In genomic region chr10:71512213-71512745, GRCh38 we compare ENCODE assay signal across 15 cellular contexts.
DNase-seq lines count a peak whose midpoint lies in the region; ATAC-seq and TF ChIP-seq lines count a peak whose summit lies in the region.
"Had no signal": no experiment of that assay in that cellular context is flagged by ENCODE, and none has a peak within 500 bp of the region (broad histone marks: within the 10 kb centered on the region; RNA-seq: fewer than 3 reads in every experiment).

No MANE protein-coding gene starts in this region.

- WGBS in prostate gland: 60% methylated on average over 14 of the region's 14 CpGs

- peaks cover 0 to 1% (median 0%) of the 10 kb centered on the region in 5 experiments for H3K9me3 Mint-ChIP-seq in brain

- TF ChIP-seq POLR2A in prostate gland (IDR thresholded peaks at IDR 0.05) (no peak), vagina (IDR thresholded peaks at IDR 0.05) (no peak)

- H3K4me1 ChIP-seq in prostate gland (replicated peaks) (peaks cover 21% of the 10 kb centered on the region), vagina (no peaks in the 10 kb centered on the region)

- H3K27ac Mint-ChIP-seq in brain: peak overlapping the region in 3 of 5 experiments; percentile 49 to 84 (median 83)
- H3K27ac Mint-ChIP-seq: CD4-positive, alpha-beta memory T cell had no signal

- ATAC-seq in HG02642 (IDR thresholded peaks at IDR 0.05; ENCODE audit: poor library complexity, unreplicated experiment) (no peak), GM18907 (IDR thresholded peaks at IDR 0.05; ENCODE audit: unreplicated experiment) (no peak)

- peak; percentile 27 for DNase-seq in NCI-H1694 treated with DMSO at 0.1 percent for 48 hours (lab: John Stamatoyannopoulos, UW)
- no peak for DNase-seq in prostate gland (ENCODE audit: low spot score)
- DNase-seq in NCI-H1930 (lab: John Stamatoyannopoulos, UW): no peak
- no peak for DNase-seq in vagina (ENCODE audit: extremely low spot score in 2 of 2)
- DNase-seq: ACHN; CD4-positive, alpha-beta memory T cell; GOT3; Kasumi-1; NCI-H2227 treated with DMSO at 0.1 percent for 48 hours; NCI-H526 treated with DMSO at 0.1 percent for 48 hours; Right ventricle myocardium superior had no signal

- TF ChIP-seq CTCF in C4-2B (conservative IDR thresholded peaks at IDR 0.05) (no peak), brain (conservative IDR thresholded peaks at IDR 0.05) (no peak), prostate gland (IDR thresholded peaks at IDR 0.05) (no peak), vagina (IDR thresholded peaks at IDR 0.05) (no peak)

- H3K27ac ChIP-seq in C4-2B (peak overlapping the region; percentile 57), prostate gland (peak overlapping the region; percentile 53 to 68), vagina (no peak overlapping the region)

- H3K4me1 Mint-ChIP-seq in brain: peaks cover 60% of the 10 kb centered on the region
- H3K4me1 Mint-ChIP-seq: CD4-positive, alpha-beta memory T cell had no signal

- H3K9me3 ChIP-seq in prostate gland (no peaks in the 10 kb centered on the region), vagina (no peaks in the 10 kb centered on the region)

- peaks cover 3% of the 10 kb centered on the region for H3K27me3 Mint-ChIP-seq in brain
- H3K27me3 Mint-ChIP-seq: CD4-positive, alpha-beta memory T cell had no signal

- no peaks in the 10 kb centered on the region for H3K36me3 Mint-ChIP-seq in brain
- H3K36me3 Mint-ChIP-seq: CD4-positive, alpha-beta memory T cell had no signal

- intact Hi-C loops in prostate gland (cut with DNase I): no loop called here
- intact Hi-C loops in vagina (cut with DNase I): no loop called here

- H3K4me3 ChIP-seq in prostate gland (no peak overlapping the region), vagina (no peak overlapping the region)

- no peak overlapping the region for H3K4me3 Mint-ChIP-seq in brain
- H3K4me3 Mint-ChIP-seq: CD4-positive, alpha-beta memory T cell had no signal

- H3K27me3 ChIP-seq in prostate gland (replicated peaks; ENCODE audit: insufficient read depth): no peaks in the 10 kb centered on the region
- no peaks in the 10 kb centered on the region for H3K27me3 ChIP-seq in vagina

- H3K36me3 ChIP-seq in prostate gland (no peaks in the 10 kb centered on the region), vagina (no peaks in the 10 kb centered on the region)
